Comparison of ENCODE assay signal across 8 cellular contexts in genomic region chr2:219402665-219403515, GRCh38. TPM values are rescaled to one million over a fixed set of nuclear protein-coding genes. Genes with fewer than 3 reads are reported as not detected.
DNase-seq lines count a peak whose midpoint lies in the region; ATAC-seq and FAIRE-seq lines count a peak whose summit lies in the region.

No MANE protein-coding gene starts in this region.

- ATAC-seq in GM18502 (IDR thresholded peaks at IDR 0.05; ENCODE audit: poor library complexity, unreplicated experiment) (peak; percentile 86), HG03175 (IDR thresholded peaks at IDR 0.05; ENCODE audit: unreplicated experiment) (peak; percentile 86)

- DNase-seq in NCI-H526 treated with DMSO at 0.1 percent for 48 hours (lab: John Stamatoyannopoulos, UW), result peak; percentile 53
- peak; percentile 73 for DNase-seq in activated CD4-positive, alpha-beta T cell treated with anti-CD3 and anti-CD28 coated beads for 48 hours
- peak; percentile 87 for DNase-seq in dermis blood vessel endothelial cell
- peak; percentile 81 for DNase-seq in medulla oblongata (ENCODE audit: extremely low spot score)
- DNase-seq in stimulated activated CD8-positive, alpha-beta memory T cell treated with anti-CD3 and anti-CD28 coated beads, Interleukin-12 subunit alpha, Interleukin-12 subunit beta, amount 100 ng/mL, for 24 hours (ENCODE audit: extremely low read depth), result peak; percentile 16

- peak; percentile 92 for FAIRE-seq in A204.1 (lab: Jason Lieb, UNC)

RNA-seq across cellular contexts. Expression of gene DNPEP, which starts 15.2 kb away (rescaled TPM):
- 54.1 and 67.7 TPM in 2 replicates for total RNA-seq in dermis blood vessel endothelial cell

RNA-seq across cellular contexts. Expression of gene DES, which starts 15.3 kb away (rescaled TPM):
- not detected in 2 replicates for total RNA-seq in dermis blood vessel endothelial cell

RNA-seq across cellular contexts. Expression of gene SPEG, which starts 31.8 kb away (rescaled TPM):
- total RNA-seq in dermis blood vessel endothelial cell, result 0.09 and 1.7 TPM in 2 replicates

Comparison
In these comparisons a context has a peak if more than half of its experiments do, and no peak if none do; other contexts are left out.
1. Peak in every context shown above with its lines: DNase-seq and ATAC-seq.
2. DNase-seq: peak in every context shown above with its lines; median percentile 87 in dermis blood vessel endothelial cell; 81 in medulla oblongata; 73 in activated CD4-positive, alpha-beta T cell treated with anti-CD3 and anti-CD28 coated beads for 48 hours; 53 in NCI-H526 treated with DMSO at 0.1 percent for 48 hours; 16 in stimulated activated CD8-positive, alpha-beta memory T cell treated with anti-CD3 and anti-CD28 coated beads, Interleukin-12 subunit alpha, Interleukin-12 subunit beta, amount 100 ng/mL, for 24 hours.